Comparison of ENCODE assay signal across 1 cellular context in genomic region chr7:7512861-7513597, GRCh38.
TF ChIP-seq lines count a peak whose summit lies in the region.

No MANE protein-coding gene starts in this region.

TF ChIP-seq in GM23338, 12 proteins besides CTCF, POLR2A, EP300 and RAD21 (continued from another document):
- TF ChIP-seq, protein P1, sequence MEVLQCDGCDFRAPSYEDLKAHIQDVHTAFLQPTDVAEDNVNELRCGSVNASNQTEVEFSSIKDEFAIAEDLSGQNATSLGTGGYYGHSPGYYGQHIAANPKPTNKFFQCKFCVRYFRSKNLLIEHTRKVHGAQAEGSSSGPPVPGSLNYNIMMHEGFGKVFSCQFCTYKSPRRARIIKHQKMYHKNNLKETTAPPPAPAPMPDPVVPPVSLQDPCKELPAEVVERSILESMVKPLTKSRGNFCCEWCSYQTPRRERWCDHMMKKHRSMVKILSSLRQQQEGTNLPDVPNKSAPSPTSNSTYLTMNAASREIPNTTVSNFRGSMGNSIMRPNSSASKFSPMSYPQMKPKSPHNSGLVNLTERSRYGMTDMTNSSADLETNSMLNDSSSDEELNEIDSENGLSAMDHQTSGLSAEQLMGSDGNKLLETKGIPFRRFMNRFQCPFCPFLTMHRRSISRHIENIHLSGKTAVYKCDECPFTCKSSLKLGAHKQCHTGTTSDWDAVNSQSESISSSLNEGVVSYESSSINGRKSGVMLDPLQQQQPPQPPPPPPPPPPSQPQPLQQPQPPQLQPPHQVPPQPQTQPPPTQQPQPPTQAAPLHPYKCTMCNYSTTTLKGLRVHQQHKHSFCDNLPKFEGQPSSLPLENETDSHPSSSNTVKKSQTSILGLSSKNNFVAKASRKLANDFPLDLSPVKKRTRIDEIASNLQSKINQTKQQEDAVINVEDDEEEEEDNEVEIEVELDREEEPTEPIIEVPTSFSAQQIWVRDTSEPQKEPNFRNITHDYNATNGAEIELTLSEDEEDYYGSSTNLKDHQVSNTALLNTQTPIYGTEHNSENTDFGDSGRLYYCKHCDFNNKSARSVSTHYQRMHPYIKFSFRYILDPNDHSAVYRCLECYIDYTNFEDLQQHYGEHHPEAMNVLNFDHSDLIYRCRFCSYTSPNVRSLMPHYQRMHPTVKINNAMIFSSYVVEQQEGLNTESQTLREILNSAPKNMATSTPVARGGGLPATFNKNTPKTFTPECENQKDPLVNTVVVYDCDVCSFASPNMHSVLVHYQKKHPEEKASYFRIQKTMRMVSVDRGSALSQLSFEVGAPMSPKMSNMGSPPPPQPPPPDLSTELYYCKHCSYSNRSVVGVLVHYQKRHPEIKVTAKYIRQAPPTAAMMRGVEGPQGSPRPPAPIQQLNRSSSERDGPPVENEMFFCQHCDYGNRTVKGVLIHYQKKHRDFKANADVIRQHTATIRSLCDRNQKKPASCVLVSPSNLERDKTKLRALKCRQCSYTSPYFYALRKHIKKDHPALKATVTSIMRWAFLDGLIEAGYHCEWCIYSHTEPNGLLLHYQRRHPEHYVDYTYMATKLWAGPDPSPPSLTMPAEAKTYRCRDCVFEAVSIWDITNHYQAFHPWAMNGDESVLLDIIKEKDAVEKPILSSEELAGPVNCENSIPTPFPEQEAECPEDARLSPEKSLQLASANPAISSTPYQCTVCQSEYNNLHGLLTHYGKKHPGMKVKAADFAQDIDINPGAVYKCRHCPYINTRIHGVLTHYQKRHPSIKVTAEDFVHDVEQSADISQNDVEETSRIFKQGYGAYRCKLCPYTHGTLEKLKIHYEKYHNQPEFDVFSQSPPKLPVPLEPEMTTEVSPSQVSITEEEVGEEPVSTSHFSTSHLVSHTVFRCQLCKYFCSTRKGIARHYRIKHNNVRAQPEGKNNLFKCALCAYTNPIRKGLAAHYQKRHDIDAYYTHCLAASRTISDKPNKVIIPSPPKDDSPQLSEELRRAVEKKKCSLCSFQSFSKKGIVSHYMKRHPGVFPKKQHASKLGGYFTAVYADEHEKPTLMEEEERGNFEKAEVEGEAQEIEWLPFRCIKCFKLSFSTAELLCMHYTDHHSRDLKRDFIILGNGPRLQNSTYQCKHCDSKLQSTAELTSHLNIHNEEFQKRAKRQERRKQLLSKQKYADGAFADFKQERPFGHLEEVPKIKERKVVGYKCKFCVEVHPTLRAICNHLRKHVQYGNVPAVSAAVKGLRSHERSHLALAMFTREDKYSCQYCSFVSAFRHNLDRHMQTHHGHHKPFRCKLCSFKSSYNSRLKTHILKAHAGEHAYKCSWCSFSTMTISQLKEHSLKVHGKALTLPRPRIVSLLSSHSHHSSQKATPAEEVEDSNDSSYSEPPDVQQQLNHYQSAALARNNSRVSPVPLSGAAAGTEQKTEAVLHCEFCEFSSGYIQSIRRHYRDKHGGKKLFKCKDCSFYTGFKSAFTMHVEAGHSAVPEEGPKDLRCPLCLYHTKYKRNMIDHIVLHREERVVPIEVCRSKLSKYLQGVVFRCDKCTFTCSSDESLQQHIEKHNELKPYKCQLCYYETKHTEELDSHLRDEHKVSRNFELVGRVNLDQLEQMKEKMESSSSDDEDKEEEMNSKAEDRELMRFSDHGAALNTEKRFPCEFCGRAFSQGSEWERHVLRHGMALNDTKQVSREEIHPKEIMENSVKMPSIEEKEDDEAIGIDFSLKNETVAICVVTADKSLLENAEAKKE (CRISPR knock-in tag; IDR thresholded peaks at IDR 0.05), result no peak
- TF ChIP-seq REST (IDR thresholded peaks at IDR 0.05; ENCODE audit: unreplicated experiment), result no peak
- TF ChIP-seq ZNF114 (CRISPR knock-in tag; IDR thresholded peaks at IDR 0.05), result no peak
- TF ChIP-seq EZH2phosphoT487 (IDR thresholded peaks at IDR 0.05; ENCODE audit: unreplicated experiment), result no peak
- TF ChIP-seq ETS1 (IDR thresholded peaks at IDR 0.05), result no peak
- TF ChIP-seq EZH2 (IDR thresholded peaks at IDR 0.05; ENCODE audit: low read depth, unreplicated experiment), result no peak
- no peak for TF ChIP-seq STAT1 (IDR thresholded peaks at IDR 0.05; ENCODE audit: unreplicated experiment)
